ENCODE assay signal across 13 cellular contexts in genomic region chr12:46402861-46403731, GRCh38. TPM values are rescaled to one million over a fixed set of nuclear protein-coding genes. Genes with fewer than 3 reads are reported as not detected.
DNase-seq lines count a peak whose midpoint lies in the region; ATAC-seq and TF ChIP-seq lines count a peak whose summit lies in the region.
"Had no signal": no experiment of that assay in that cellular context is flagged by ENCODE, and none has a peak within 500 bp of the region (broad histone marks: within the 10 kb centered on the region; RNA-seq: fewer than 3 reads in every experiment).

No MANE protein-coding gene starts in this region.

- peaks cover 16% of the 10 kb centered on the region for H3K4me1 ChIP-seq in endodermal cell (ENCODE audit: control insufficient read depth, insufficient read depth, low read length)
- H3K4me1 ChIP-seq: BE2C had no signal

- H3K27me3 Mint-ChIP-seq in naive thymus-derived CD8-positive, alpha-beta T cell: no peaks in the 10 kb centered on the region
- no peaks in the 10 kb centered on the region for H3K27me3 Mint-ChIP-seq in endodermal cell (ENCODE audit: insufficient read depth)

- H3K36me3 ChIP-seq in endodermal cell (ENCODE audit: control insufficient read depth, insufficient read depth, low read length): no peaks in the 10 kb centered on the region
- H3K36me3 ChIP-seq: BE2C had no signal

- no peaks in the 10 kb centered on the region for H3K27me3 ChIP-seq in endodermal cell (ENCODE audit: control insufficient read depth, insufficient read depth, low read length, poor library complexity, severe bottlenecking)
- H3K27me3 ChIP-seq: BE2C had no signal

- peaks cover 0 to 12% (median 2%) of the 10 kb centered on the region in 3 donors for H3K36me3 Mint-ChIP-seq in naive thymus-derived CD8-positive, alpha-beta T cell
- peaks cover 16% of the 10 kb centered on the region for H3K36me3 Mint-ChIP-seq in endodermal cell (ENCODE audit: low read depth)

- H3K4me3 ChIP-seq in AG10803 (ENCODE audit: low read length): no peak overlapping the region
- no peak overlapping the region for H3K4me3 ChIP-seq in endodermal cell (ENCODE audit: low read length)

- peak; percentile 56 for DNase-seq in AG10803 (ENCODE audit: low read depth)
- peak; percentile 58 for DNase-seq in M059J (ENCODE audit: low read depth)
- DNase-seq in dedifferentiated amniotic fluid mesenchymal stem cell (ENCODE audit: extremely low spot score): peak; percentile 21
- no peak for DNase-seq in naive thymus-derived CD8-positive, alpha-beta T cell
- no peak for DNase-seq in NCI-H1417 (lab: John Stamatoyannopoulos, UW)
- DNase-seq in midbrain (lab: John Stamatoyannopoulos, UW): no peak
- DNase-seq in endodermal cell: no peak
- DNase-seq: activated naive CD4-positive, alpha-beta T cell treated with Interleukin-2 at 50 U/mL for 16 hours; BE2C; NCI-H146; stimulated activated CD8-positive, alpha-beta memory T cell treated with anti-CD3 and anti-CD28 coated beads, Interleukin-4, amount 100 ng/mL, for 48 hours had no signal

- peaks cover 30 to 60% (median 58%) of the 10 kb centered on the region in 4 donors for H3K4me1 Mint-ChIP-seq in naive thymus-derived CD8-positive, alpha-beta T cell
- H3K4me1 Mint-ChIP-seq in endodermal cell: peaks cover 51% of the 10 kb centered on the region

- POLR2A ChIA-PET in naive thymus-derived CD8-positive, alpha-beta T cell (lab: Charles Lee): no interaction called here

- H3K9me3 ChIP-seq in endodermal cell (ENCODE audit: control insufficient read depth, low read length): no peaks in the 10 kb centered on the region
- H3K9me3 ChIP-seq: BE2C had no signal

- H3K4me3 Mint-ChIP-seq in naive thymus-derived CD8-positive, alpha-beta T cell: peak overlapping the region in 2 of 10 donors; percentile 8 to 11
- H3K4me3 Mint-ChIP-seq in endodermal cell: no peak overlapping the region

- no peak overlapping the region for H3K27ac ChIP-seq in endodermal cell (ENCODE audit: low read depth, low read length)
- H3K27ac ChIP-seq: HL-60 had no signal

- H3K27ac Mint-ChIP-seq in naive thymus-derived CD8-positive, alpha-beta T cell: peak overlapping the region in 4 of 10 donors; percentile 13 to 59 (median 30)
- no peak overlapping the region for H3K27ac Mint-ChIP-seq in endodermal cell

- 60 to 90% methylated on average over 2 to 4 of the region's 4 CpGs for WGBS in endodermal cell (ENCODE audit: insufficient coverage in 1 of 2, insufficient read length in 1 of 2), 2 experiments

- TF ChIP-seq CTCF in AG10803 (conservative IDR thresholded peaks at IDR 0.05; ENCODE audit: low read length) (no peak), endodermal cell (conservative IDR thresholded peaks at IDR 0.05) (no peak)

- H3K9me3 Mint-ChIP-seq in naive thymus-derived CD8-positive, alpha-beta T cell: peaks cover 0 to 15% (median 3%) of the 10 kb centered on the region in 9 donors
- peaks cover 19% of the 10 kb centered on the region for H3K9me3 Mint-ChIP-seq in endodermal cell

- peak; percentile 23 to 33 for ATAC-seq in naive thymus-derived CD8-positive, alpha-beta T cell
- no peak for ATAC-seq in GM18511 (IDR thresholded peaks at IDR 0.05; ENCODE audit: unreplicated experiment)

- H3K9ac ChIP-seq in endodermal cell (ENCODE audit: extremely low read depth, low read length, poor library complexity, severe bottlenecking): no peak overlapping the region

RNA-seq across cellular contexts. Expression of gene SLC38A2, which starts 30.5 kb away (rescaled TPM):
- 447 and 744 TPM in 2 replicates for total RNA-seq in M059J (2014; rRNA removed; shearing (Covaris generic))
- total RNA-seq in naive thymus-derived CD8-positive, alpha-beta T cell: 100 to 1,000 TPM; 351 to 368 TPM
- 10 to 100 TPM; 52.0 to 96.1 (median 57.4) TPM for polyA plus RNA-seq in naive thymus-derived CD8-positive, alpha-beta T cell
- total RNA-seq in endodermal cell: 100 to 1,000 TPM; 156 to 230 TPM
- 185 TPM for polyA plus RNA-seq in endodermal cell (2013, experiment 1 of 2)
- 170 TPM for polyA plus RNA-seq in endodermal cell (2013, experiment 2 of 2)

Comparison
In these comparisons a context has a peak if more than half of its experiments do, and no peak if none do; other contexts are left out.
1. DNase-seq: peak in AG10803 (single experiment), M059J (single experiment) and dedifferentiated amniotic fluid mesenchymal stem cell (single experiment); none in naive thymus-derived CD8-positive, alpha-beta T cell (0 of 10), NCI-H1417 (0 of 3), midbrain (single experiment) and endodermal cell (single experiment).